Comparison of ENCODE assay signal across 39 cellular contexts in genomic region chr10:128938488-128938887, GRCh38.
"Had no signal": no experiment of that assay in that cellular context is flagged by ENCODE, and none has a peak within 500 bp of the region (broad histone marks: within the 10 kb centered on the region; RNA-seq: fewer than 3 reads in every experiment).

No MANE protein-coding gene starts in this region.

- DNase-seq: activated CD4-positive, alpha-beta memory T cell treated with anti-CD3 and anti-CD28 coated beads, Interleukin-2, amount 10 ng/mL, durations not matched to agents 7 days and 5 days; activated CD4-positive, alpha-beta T cell treated with anti-CD3 and anti-CD28 coated beads for 1 hour; activated CD4-positive, alpha-beta T cell treated with anti-CD3 and anti-CD28 coated beads for 36 hours; activated CD4-positive, alpha-beta T cell treated with anti-CD3 and anti-CD28 coated beads for 48 hours; activated CD4-positive, alpha-beta T cell treated with anti-CD3 and anti-CD28 coated beads, Interleukin-2, amount 10 ng/mL, durations not matched to agents 7 days and 5 days; activated CD4-positive, alpha-beta T cell treated with anti-CD3 and anti-CD28 coated beads, Interleukin-2, amount 50 U/mL, for 48 hours; activated CD4-positive, CD25-positive, alpha-beta regulatory T cell; activated CD8-positive, alpha-beta memory T cell treated with anti-CD3 and anti-CD28 coated beads, Interleukin-2, amount 50 U/mL, for 4 hours; activated effector memory CD4-positive, alpha-beta T cell treated with anti-CD3 and anti-CD28 coated beads, Interleukin-2, amount 50 U/mL, for 16 hours; activated gamma-delta T cell treated with Interleukin-2 at 50 U/mL for 16 hours; activated naive CD4-positive, alpha-beta T cell; activated naive CD4-positive, alpha-beta T cell treated with anti-CD3 and anti-CD28 coated beads for 36 hours; activated naive CD4-positive, alpha-beta T cell treated with anti-CD3 and anti-CD28 coated beads, Interleukin-2, amount 50 U/mL, for 16 hours; activated naive CD8-positive, alpha-beta T cell treated with anti-CD3 and anti-CD28 coated beads for 36 hours; activated T-cell treated with anti-CD3 and anti-CD28 coated beads for 4 hours; activated T-cell treated with anti-CD3 and anti-CD28 coated beads, Interleukin-2, amount 50 U/mL, for 1 hour; activated T-cell treated with anti-CD3 and anti-CD28 coated beads, Interleukin-2, amount 50 U/mL, for 4 hours; activated T-cell treated with anti-CD3 and anti-CD28 coated beads, Interleukin-2, amount 50 U/mL, for 72 hours; adrenal gland; amniotic stem cell; anterior cingulate cortex; body of pancreas; brain microvascular endothelial cell; caudate nucleus; cerebellar nuclear complex; SW 1271; T-helper 1 cell; T-helper 2 cell; T-helper 9 cell; WERI-Rb-1 had no signal

- H3K36me3 Mint-ChIP-seq: activated naive CD8-positive, alpha-beta T cell treated with anti-CD3 and anti-CD28 coated beads for 36 hours; WTC11 had no signal

- H3K9me3 ChIP-seq: adrenal gland, body of pancreas, breast epithelium had no signal

- ATAC-seq: activated CD4-positive, alpha-beta T cell treated with anti-CD3 and anti-CD28 coated beads for 36 hours; activated CD4-positive, CD25-positive, alpha-beta regulatory T cell treated with anti-CD3 and anti-CD28 coated beads, Interleukin-2, amount 50 U/mL, for 24 hours; activated naive CD4-positive, alpha-beta T cell treated with anti-CD3 and anti-CD28 coated beads, Interleukin-2, amount 50 U/mL, for 72 hours; activated T-cell treated with anti-CD3 and anti-CD28 coated beads, Interleukin-2, amount 50 U/mL, for 4 hours; activated T-cell treated with anti-CD3 and anti-CD28 coated beads, Interleukin-2, amount 50 U/mL, for 72 hours; activated T-helper 17 cell treated with anti-CD3 and anti-CD28 coated beads, Interleukin-2, amount 50 U/mL, for 72 hours; body of pancreas; WTC11 had no signal

- H3K4me3 Mint-ChIP-seq: activated CD4-positive, alpha-beta memory T cell treated with anti-CD3 and anti-CD28 coated beads, Interleukin-2, amount 10 ng/mL, durations not matched to agents 7 days and 5 days; activated CD4-positive, alpha-beta T cell treated with anti-CD3 and anti-CD28 coated beads for 36 hours; activated CD4-positive, alpha-beta T cell treated with anti-CD3 and anti-CD28 coated beads, Interleukin-2, amount 10 ng/mL, durations not matched to agents 7 days and 5 days; activated naive CD4-positive, alpha-beta T cell treated with anti-CD3 and anti-CD28 coated beads for 36 hours; activated naive CD8-positive, alpha-beta T cell treated with anti-CD3 and anti-CD28 coated beads for 36 hours; activated T-cell treated with anti-CD3 and anti-CD28 coated beads, Interleukin-2, amount 50 U/mL, for 4 hours; activated T-cell treated with anti-CD3 and anti-CD28 coated beads, Interleukin-2, amount 50 U/mL, for 72 hours; activated T-helper 1 cell treated with anti-CD3 and anti-CD28 coated beads, Interleukin-12 subunit alpha, Interleukin-12 subunit beta, Interleukin-2, Interleukin-4 antibody, amounts not matched to agents 30 ng/mL and 10 ng/mL and 1 ng/mL, durations not matched to agents 14 hours and 24 hours and 36 hours; activated T-helper 17 cell treated with anti-CD3 and anti-CD28 coated beads, Interleukin-2, amount 50 U/mL, for 72 hours; central memory CD8-positive, alpha-beta T cell; T-helper 1 cell treated with Interleukin-12 subunit alpha and Interleukin-12 subunit beta and Interleukin-4 antibody, amounts not matched to agents 30 μg/mL and 1 μg/mL, for 36 hours; T-helper 2 cell treated with Interferon-gamma antibody and Interleukin-4, amounts not matched to agents 5 μg/mL and 100 μg/mL, for 36 hours; WTC11 had no signal

- H3K4me1 ChIP-seq: adrenal gland, body of pancreas, breast epithelium had no signal

- H3K4me1 Mint-ChIP-seq: activated T-helper 17 cell treated with anti-CD3 and anti-CD28 coated beads, Interleukin-2, amount 50 U/mL, for 72 hours; WTC11 had no signal

- H3K36me3 ChIP-seq: adrenal gland, brain microvascular endothelial cell, breast epithelium, WERI-Rb-1 had no signal

- H3K27me3 Mint-ChIP-seq: activated CD4-positive, alpha-beta memory T cell treated with anti-CD3 and anti-CD28 coated beads, Interleukin-2, amount 10 ng/mL, durations not matched to agents 7 days and 5 days; activated CD4-positive, alpha-beta T cell treated with anti-CD3 and anti-CD28 coated beads, Interleukin-2, amount 10 ng/mL, durations not matched to agents 7 days and 5 days had no signal

- H3K4me3 ChIP-seq: adrenal gland, body of pancreas, breast epithelium had no signal

- H3K27ac Mint-ChIP-seq: activated CD4-positive, alpha-beta memory T cell treated with anti-CD3 and anti-CD28 coated beads, Interleukin-2, amount 10 ng/mL, durations not matched to agents 7 days and 5 days; activated CD4-positive, alpha-beta T cell treated with anti-CD3 and anti-CD28 coated beads for 36 hours; activated CD4-positive, alpha-beta T cell treated with anti-CD3 and anti-CD28 coated beads, Interleukin-2, amount 10 ng/mL, durations not matched to agents 7 days and 5 days; activated naive CD4-positive, alpha-beta T cell treated with anti-CD3 and anti-CD28 coated beads for 36 hours; activated naive CD4-positive, alpha-beta T cell treated with anti-CD3 and anti-CD28 coated beads, Interleukin-2, amount 50 U/mL, for 72 hours; activated naive CD8-positive, alpha-beta T cell treated with anti-CD3 and anti-CD28 coated beads for 36 hours; activated T-cell treated with anti-CD3 and anti-CD28 coated beads, Interleukin-2, amount 50 U/mL, for 72 hours; activated T-helper 1 cell treated with anti-CD3 and anti-CD28 coated beads, Interleukin-12 subunit alpha, Interleukin-12 subunit beta, Interleukin-2, Interleukin-4 antibody, amounts not matched to agents 30 ng/mL and 10 ng/mL and 1 ng/mL, durations not matched to agents 14 hours and 24 hours and 36 hours; activated T-helper 17 cell treated with anti-CD3 and anti-CD28 coated beads, Interleukin-2, amount 50 U/mL, for 72 hours; T-helper 1 cell treated with Interleukin-12 subunit alpha and Interleukin-12 subunit beta and Interleukin-4 antibody, amounts not matched to agents 30 μg/mL and 1 μg/mL, for 36 hours; T-helper 2 cell treated with Interferon-gamma antibody and Interleukin-4, amounts not matched to agents 5 μg/mL and 100 μg/mL, for 36 hours; WTC11 had no signal

- H3K9me3 Mint-ChIP-seq: activated CD4-positive, alpha-beta memory T cell treated with anti-CD3 and anti-CD28 coated beads, Interleukin-2, amount 10 ng/mL, durations not matched to agents 7 days and 5 days; activated naive CD4-positive, alpha-beta T cell treated with anti-CD3 and anti-CD28 coated beads for 36 hours; activated naive CD8-positive, alpha-beta T cell treated with anti-CD3 and anti-CD28 coated beads for 36 hours; activated T-cell treated with anti-CD3 and anti-CD28 coated beads, Interleukin-2, amount 50 U/mL, for 4 hours; activated T-helper 1 cell treated with anti-CD3 and anti-CD28 coated beads, Interleukin-12 subunit alpha, Interleukin-12 subunit beta, Interleukin-2, Interleukin-4 antibody, amounts not matched to agents 30 ng/mL and 10 ng/mL and 1 ng/mL, durations not matched to agents 14 hours and 24 hours and 36 hours; activated T-helper 17 cell treated with anti-CD3 and anti-CD28 coated beads, Interleukin-2, amount 50 U/mL, for 72 hours; T-helper 1 cell treated with Interleukin-12 subunit alpha and Interleukin-12 subunit beta and Interleukin-4 antibody, amounts not matched to agents 30 μg/mL and 1 μg/mL, for 36 hours; T-helper 2 cell treated with Interferon-gamma antibody and Interleukin-4, amounts not matched to agents 5 μg/mL and 100 μg/mL, for 36 hours; WTC11 had no signal

- H3K27ac ChIP-seq: adrenal gland, body of pancreas, brain microvascular endothelial cell, breast epithelium, WERI-Rb-1 had no signal

- H3K27me3 ChIP-seq: adrenal gland, body of pancreas, brain microvascular endothelial cell, breast epithelium had no signal
